Comparison of ENCODE assay signal across 1 cellular context in genomic region chr12:77343291-77343690, GRCh38.
TF ChIP-seq lines count a peak whose summit lies in the region.

No MANE protein-coding gene starts in this region.

TF ChIP-seq in SK-N-SH treated with all-trans-retinoic acid at 6 μM for 48 hours, 23 proteins besides CTCF, POLR2A, EP300 and RAD21 (continued from another document):
- TF ChIP-seq, protein P1, sequence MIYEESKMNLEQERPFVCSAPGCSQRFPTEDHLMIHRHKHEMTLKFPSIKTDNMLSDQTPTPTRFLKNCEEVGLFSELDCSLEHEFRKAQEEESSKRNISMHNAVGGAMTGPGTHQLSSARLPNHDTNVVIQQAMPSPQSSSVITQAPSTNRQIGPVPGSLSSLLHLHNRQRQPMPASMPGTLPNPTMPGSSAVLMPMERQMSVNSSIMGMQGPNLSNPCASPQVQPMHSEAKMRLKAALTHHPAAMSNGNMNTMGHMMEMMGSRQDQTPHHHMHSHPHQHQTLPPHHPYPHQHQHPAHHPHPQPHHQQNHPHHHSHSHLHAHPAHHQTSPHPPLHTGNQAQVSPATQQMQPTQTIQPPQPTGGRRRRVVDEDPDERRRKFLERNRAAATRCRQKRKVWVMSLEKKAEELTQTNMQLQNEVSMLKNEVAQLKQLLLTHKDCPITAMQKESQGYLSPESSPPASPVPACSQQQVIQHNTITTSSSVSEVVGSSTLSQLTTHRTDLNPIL (CRISPR knock-in tag; IDR thresholded peaks at IDR 0.05; ENCODE audit: low read depth): no peak
- TF ChIP-seq ZFP30 (CRISPR knock-in tag; IDR thresholded peaks at IDR 0.05): no peak
- no peak for TF ChIP-seq CSDC2 (CRISPR knock-in tag; IDR thresholded peaks at IDR 0.05)
- no peak for TF ChIP-seq ZNF70 (CRISPR knock-in tag; IDR thresholded peaks at IDR 0.05)
- TF ChIP-seq ZFP3 (CRISPR knock-in tag; IDR thresholded peaks at IDR 0.05): no peak
